Comparison of ENCODE assay signal across 1 cellular context in the genomic region with DNA sequence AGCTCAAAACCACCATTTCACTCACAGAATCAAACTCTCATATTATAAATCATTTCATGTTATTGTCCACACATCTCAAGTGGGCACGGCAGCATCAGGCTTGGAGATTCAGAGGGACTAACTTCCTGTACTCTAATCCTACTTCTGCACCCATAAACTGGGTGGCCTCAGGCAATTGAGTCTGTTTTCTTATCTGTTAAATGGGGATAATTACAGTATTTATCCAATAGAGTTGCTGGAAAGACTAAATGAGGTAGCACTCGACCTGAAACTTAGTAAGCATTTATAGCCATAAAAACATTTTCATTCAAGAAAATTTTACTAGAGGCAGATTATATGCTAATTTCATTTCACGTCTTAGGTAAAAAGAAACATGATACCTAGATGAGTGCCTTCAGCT.
TF ChIP-seq lines count a peak whose summit lies in the region.

No MANE protein-coding gene starts in this region.

TF ChIP-seq in HEK293, 187 proteins besides CTCF, POLR2A, EP300 and RAD21 (continued from another document):
- peak; percentile 40; the same call in 1 of the 2 replicates for TF ChIP-seq PRDM4 (tag by site-specific recombination; IDR thresholded peaks at IDR 0.05)
- TF ChIP-seq ZSCAN30 (tag by site-specific recombination; IDR thresholded peaks at IDR 0.05) = peak; percentile 83
- TF ChIP-seq, protein P1, sequence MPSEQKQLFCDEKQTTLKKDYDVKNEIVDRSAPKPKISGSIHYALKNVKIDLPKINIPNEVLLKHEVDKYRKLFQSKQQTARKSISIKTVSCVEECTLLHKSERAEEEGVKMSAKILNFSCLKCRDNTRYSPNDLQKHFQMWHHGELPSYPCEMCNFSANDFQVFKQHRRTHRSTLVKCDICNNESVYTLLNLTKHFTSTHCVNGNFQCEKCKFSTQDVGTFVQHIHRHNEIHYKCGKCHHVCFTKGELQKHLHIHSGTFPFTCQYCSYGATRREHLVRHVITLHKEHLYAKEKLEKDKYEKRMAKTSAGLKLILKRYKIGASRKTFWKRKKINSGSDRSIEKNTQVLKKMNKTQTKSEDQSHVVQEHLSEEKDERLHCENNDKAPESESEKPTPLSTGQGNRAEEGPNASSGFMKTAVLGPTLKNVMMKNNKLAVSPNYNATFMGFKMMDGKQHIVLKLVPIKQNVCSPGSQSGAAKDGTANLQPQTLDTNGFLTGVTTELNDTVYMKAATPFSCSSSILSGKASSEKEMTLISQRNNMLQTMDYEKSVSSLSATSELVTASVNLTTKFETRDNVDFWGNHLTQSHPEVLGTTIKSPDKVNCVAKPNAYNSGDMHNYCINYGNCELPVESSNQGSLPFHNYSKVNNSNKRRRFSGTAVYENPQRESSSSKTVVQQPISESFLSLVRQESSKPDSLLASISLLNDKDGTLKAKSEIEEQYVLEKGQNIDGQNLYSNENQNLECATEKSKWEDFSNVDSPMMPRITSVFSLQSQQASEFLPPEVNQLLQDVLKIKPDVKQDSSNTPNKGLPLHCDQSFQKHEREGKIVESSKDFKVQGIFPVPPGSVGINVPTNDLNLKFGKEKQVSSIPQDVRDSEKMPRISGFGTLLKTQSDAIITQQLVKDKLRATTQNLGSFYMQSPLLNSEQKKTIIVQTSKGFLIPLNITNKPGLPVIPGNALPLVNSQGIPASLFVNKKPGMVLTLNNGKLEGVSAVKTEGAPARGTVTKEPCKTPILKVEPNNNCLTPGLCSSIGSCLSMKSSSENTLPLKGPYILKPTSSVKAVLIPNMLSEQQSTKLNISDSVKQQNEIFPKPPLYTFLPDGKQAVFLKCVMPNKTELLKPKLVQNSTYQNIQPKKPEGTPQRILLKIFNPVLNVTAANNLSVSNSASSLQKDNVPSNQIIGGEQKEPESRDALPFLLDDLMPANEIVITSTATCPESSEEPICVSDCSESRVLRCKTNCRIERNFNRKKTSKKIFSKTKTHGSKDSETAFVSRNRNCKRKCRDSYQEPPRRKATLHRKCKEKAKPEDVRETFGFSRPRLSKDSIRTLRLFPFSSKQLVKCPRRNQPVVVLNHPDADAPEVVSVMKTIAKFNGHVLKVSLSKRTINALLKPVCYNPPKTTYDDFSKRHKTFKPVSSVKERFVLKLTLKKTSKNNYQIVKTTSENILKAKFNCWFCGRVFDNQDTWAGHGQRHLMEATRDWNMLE (tag by site-specific recombination; conservative IDR thresholded peaks at IDR 0.05; ENCODE audit: low read depth) = no peak
- TF ChIP-seq ZEB2 (tag by site-specific recombination; IDR thresholded peaks at IDR 0.05) = no peak
- TF ChIP-seq ZNF266 (tag by site-specific recombination; IDR thresholded peaks at IDR 0.05; ENCODE audit: low read depth) = no peak
- TF ChIP-seq ZNF776 (tag by site-specific recombination; IDR thresholded peaks at IDR 0.05; ENCODE audit: borderline replicate concordance) = no peak
- no peak for TF ChIP-seq YY1 (tag by site-specific recombination; IDR thresholded peaks at IDR 0.05)
- no peak for TF ChIP-seq ZNF10 (tag by site-specific recombination; IDR thresholded peaks at IDR 0.05)
- TF ChIP-seq ZNF274 (IDR thresholded peaks at IDR 0.05; ENCODE audit: low read length) = no peak
- TF ChIP-seq ZNF274 (tag by site-specific recombination; IDR thresholded peaks at IDR 0.05; ENCODE audit: borderline replicate concordance) = no peak
- no peak for TF ChIP-seq ZNF571 (tag by site-specific recombination; IDR thresholded peaks at IDR 0.05)
- TF ChIP-seq KLF7 (tag by site-specific recombination; IDR thresholded peaks at IDR 0.05; ENCODE audit: borderline replicate concordance) = no peak
- no peak for TF ChIP-seq ZNF169 (tag by site-specific recombination; IDR thresholded peaks at IDR 0.05)
- no peak for TF ChIP-seq ZNF184 (tag by site-specific recombination; IDR thresholded peaks at IDR 0.05)
- peak; percentile 70 for TF ChIP-seq ZNF843 (tag by site-specific recombination; IDR thresholded peaks at IDR 0.05)
- peak; percentile 33; the same call in 1 of the 2 replicates for TF ChIP-seq ZNF629 (tag by site-specific recombination; IDR thresholded peaks at IDR 0.05)
- TF ChIP-seq TCF7L2 (IDR thresholded peaks at IDR 0.05; ENCODE audit: borderline replicate concordance, low read depth, low read length) = no peak
- no peak for TF ChIP-seq ZNF610 (tag by site-specific recombination; IDR thresholded peaks at IDR 0.05; ENCODE audit: borderline replicate concordance)
- peak; percentile 60 for TF ChIP-seq IKZF3 (tag by site-specific recombination; IDR thresholded peaks at IDR 0.05)
